ENCODE assay signal across 9 cellular contexts in genomic region chr1:227447531-227447990, GRCh38.
A peak's percentile ranks its signal among the peaks of the same experiment; 100 is the strongest.
DNase-seq lines count a peak whose midpoint lies in the region; ATAC-seq and TF ChIP-seq lines count a peak whose summit lies in the region.
"Had no signal": no experiment of that assay in that cellular context is flagged by ENCODE, and none has a peak within 500 bp of the region (broad histone marks: within the 10 kb centered on the region; RNA-seq: fewer than 3 reads in every experiment).

No MANE protein-coding gene starts in this region.

- intact Hi-C loops in left colon (cut with DNase I, micrococcal nuclease), result loop anchor here in 1 of 2 donors (10.0 kb wide), 1 partner anchor 303 kb away; no protein-coding TSS in a partner anchor

- H3K4me3 ChIP-seq in choroid plexus epithelial cell (ENCODE audit: low read depth, low read length), result no peak overlapping the region
- peak overlapping the region in 1 of 4 donors; percentile 0 for H3K4me3 ChIP-seq in tibial nerve

- TF ChIP-seq EP300 in tibial nerve (IDR thresholded peaks at IDR 0.05), result no peak

- peaks cover 0 to 5% (median 0%) of the 10 kb centered on the region in 4 donors for H3K4me1 ChIP-seq in tibial nerve

- no peak for TF ChIP-seq POLR2A in tibial nerve (IDR thresholded peaks at IDR 0.05)

- no peaks in the 10 kb centered on the region for H3K9me3 ChIP-seq in tibial nerve

- DNase-seq in NCI-H146 (lab: John Stamatoyannopoulos, UW) (peak; percentile 12), NCI-H146 treated with DMSO at 0.1 percent for 48 hours (lab: John Stamatoyannopoulos, UW; ENCODE audit: unreplicated experiment) (no peak), choroid plexus epithelial cell (ENCODE audit: low read depth) (no peak), left colon (peak in 1 of 2 donors; percentile 46), tibial nerve (ENCODE audit: low spot score in 2 of 2) (no peak)
- DNase-seq in activated CD8-positive, alpha-beta memory T cell treated with anti-CD3 and anti-CD28 coated beads, Interleukin-2, amount 50 U/mL, for 48 hours, result no peak
- DNase-seq: NCI-H1694 treated with DMSO at 0.1 percent for 48 hours had no signal

- H3K27ac ChIP-seq in tibial nerve, result no peak overlapping the region

- ATAC-seq in left colon (peak; percentile 51), HG02840 (IDR thresholded peaks at IDR 0.05; ENCODE audit: low FRiP score, unreplicated experiment) (no peak), GM21381 (IDR thresholded peaks at IDR 0.05; ENCODE audit: unreplicated experiment) (no peak)

- TF ChIP-seq CTCF in choroid plexus epithelial cell (conservative IDR thresholded peaks at IDR 0.05; ENCODE audit: low read depth, low read length) (peak; percentile 63), tibial nerve (IDR thresholded peaks at IDR 0.05) (peak in 3 of 5 experiments; percentile 15 to 36 (median 21))

- no peaks in the 10 kb centered on the region for H3K36me3 ChIP-seq in tibial nerve

- WGBS in tibial nerve, 2 donors, result 66 to 79% methylated on average over 25 of the region's 25 CpGs

- no peaks in the 10 kb centered on the region for H3K27me3 ChIP-seq in tibial nerve
